ENCODE assay signal across 8 cellular contexts in the genomic region with DNA sequence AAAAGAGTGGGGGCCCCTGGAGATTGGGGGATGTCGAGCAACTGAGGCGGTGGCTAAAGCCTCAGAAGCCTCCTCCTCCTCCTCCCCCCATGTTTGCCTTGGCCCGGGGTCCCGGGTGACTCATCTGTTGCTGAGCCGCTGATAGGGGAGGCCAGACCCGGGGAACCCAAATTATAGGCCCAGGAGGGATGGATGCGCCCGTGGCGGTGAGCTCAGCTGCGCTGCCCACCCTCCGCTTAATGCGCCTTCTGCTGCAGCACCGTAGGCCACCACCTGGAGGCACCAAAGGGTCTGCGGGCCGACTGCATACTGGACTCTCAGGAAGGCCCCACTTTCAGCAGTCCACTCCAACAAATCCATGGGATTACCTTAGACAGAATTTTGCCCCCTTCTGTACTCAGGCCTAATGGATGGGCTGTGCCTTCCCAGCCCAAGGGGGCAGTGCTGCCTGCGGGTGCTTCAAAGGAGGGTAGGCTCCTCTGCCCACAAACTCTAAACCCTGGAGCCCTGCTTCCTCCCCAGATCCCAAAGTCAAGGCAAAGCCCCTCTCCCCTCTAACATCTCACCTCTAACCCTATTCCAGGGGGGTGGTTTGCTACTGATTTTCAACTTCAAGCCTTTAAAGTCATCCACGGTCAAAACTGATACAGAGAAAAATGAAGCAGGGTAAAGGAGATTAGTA.
DNase-seq lines count a peak whose midpoint lies in the region; ATAC-seq and TF ChIP-seq lines count a peak whose summit lies in the region.

No MANE protein-coding gene starts in this region.

- no peaks in the 10 kb centered on the region for H3K36me3 ChIP-seq in WERI-Rb-1

- ATAC-seq in GM21367 (IDR thresholded peaks at IDR 0.05; ENCODE audit: unreplicated experiment), result no peak
- no peak for ATAC-seq in HG02678 (IDR thresholded peaks at IDR 0.05; ENCODE audit: unreplicated experiment)

- no peak overlapping the region for H3K4me3 ChIP-seq in WERI-Rb-1 (ENCODE audit: low read depth, low read length)

- DNase-seq in ELR (ENCODE audit: low read depth) (peak; percentile 47), WERI-Rb-1 (peak; percentile 47), fibroblast of peridontal ligament (ENCODE audit: extremely low read depth) (peak; percentile 46), retina (peak; percentile 76), medulla oblongata (ENCODE audit: extremely low spot score) (no peak), midbrain (lab: John Stamatoyannopoulos, UW) (no peak)

- H3K9me3 ChIP-seq in WERI-Rb-1 (ENCODE audit: severe bottlenecking), result no peaks in the 10 kb centered on the region

- H3K27ac ChIP-seq in WERI-Rb-1, result no peak overlapping the region

- peaks cover 41% of the 10 kb centered on the region for H3K27me3 ChIP-seq in WERI-Rb-1 (ENCODE audit: insufficient read depth, low read depth, severe bottlenecking)

- TF ChIP-seq CTCF in WERI-Rb-1 (IDR thresholded peaks at IDR 0.05; ENCODE audit: low read depth, low read length), result peak; percentile 72

Comparison
In these comparisons a context has a peak if more than half of its experiments do, and no peak if none do; other contexts are left out.
1. DNase-seq: peak in ELR (single experiment), WERI-Rb-1 (single experiment), fibroblast of peridontal ligament (single experiment) and retina (single experiment); none in medulla oblongata (single experiment) and midbrain (single experiment).